1 cellular context compared by ENCODE assay signal in the genomic region with DNA sequence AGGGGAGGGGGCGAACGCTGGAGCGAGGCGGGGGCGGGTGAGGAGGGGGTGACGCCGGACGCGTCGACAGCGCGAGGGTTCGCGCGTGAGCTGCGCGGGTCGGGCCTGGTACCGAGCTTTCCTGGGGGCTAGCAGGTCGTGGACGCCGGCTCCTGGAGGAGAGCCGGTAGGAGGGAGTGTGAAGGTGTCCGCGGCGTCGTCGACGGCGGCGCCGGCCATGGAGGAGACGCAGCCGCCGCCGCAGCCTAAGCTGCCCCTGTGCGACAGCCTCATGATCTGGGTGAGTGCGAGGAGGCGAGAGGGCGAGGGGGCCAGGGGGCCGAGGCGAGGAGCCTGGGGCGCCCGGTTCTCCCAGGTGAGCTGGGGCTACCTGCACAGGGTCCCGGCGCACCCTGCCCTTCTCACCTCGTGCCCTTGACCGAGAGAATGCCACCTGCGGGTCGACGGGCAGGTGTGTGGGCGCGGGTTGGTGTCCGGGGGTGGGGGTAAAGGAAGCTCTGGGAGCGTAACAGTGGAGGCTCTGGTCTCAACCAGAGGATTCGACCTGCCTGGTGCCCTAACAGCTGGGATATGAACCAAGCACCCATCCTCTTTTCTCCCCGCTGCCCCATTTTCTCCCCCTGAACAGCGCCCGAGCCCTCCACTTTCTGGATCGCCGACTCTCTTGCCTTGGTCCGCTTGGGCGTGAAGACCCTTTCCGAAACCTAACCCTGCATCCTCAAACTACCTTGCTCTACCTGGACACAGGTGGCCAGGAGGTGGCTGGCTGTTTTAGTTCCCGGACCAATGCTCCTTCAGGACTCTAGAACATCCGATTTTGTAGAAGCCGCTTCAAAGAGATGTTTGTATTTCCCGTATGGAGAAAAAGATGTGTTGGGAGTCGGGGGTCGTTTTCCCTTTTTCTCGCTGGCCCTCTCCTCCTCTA.
TF ChIP-seq lines count a peak whose summit lies in the region.

Gene HOOK1 (plus strand): TSS at position 49 of the 925 bp plus-strand sequence. CDS start 169 bp downstream, at position 218.

TF ChIP-seq in HepG2, 621 proteins besides CTCF, POLR2A, EP300 and RAD21 (continues in another document):
- TF ChIP-seq ZNF407 (CRISPR knock-in tag; IDR thresholded peaks at IDR 0.05; ENCODE audit: not compliant biosample characterization) (peak; percentile 66), SP140L (CRISPR knock-in tag; IDR thresholded peaks at IDR 0.05; ENCODE audit: borderline replicate concordance) (no peak; the same call in 1 of the 2 replicates), ZNF329 (CRISPR knock-in tag; IDR thresholded peaks at IDR 0.05; ENCODE audit: low read depth) (0 out of 2 replicates have a peak, but pooled peaks have one; percentile 57), EZH2 (conservative IDR thresholded peaks at IDR 0.05; ENCODE audit: low read depth, low read length) (no peak), ZNF337 (CRISPR knock-in tag; IDR thresholded peaks at IDR 0.05; ENCODE audit: borderline replicate concordance, low read depth) (0 out of 2 replicates have a peak, but pooled peaks have one; percentile 66), MEIS2 (CRISPR knock-in tag; IDR thresholded peaks at IDR 0.05) (no peak), ZHX2 (IDR thresholded peaks at IDR 0.05; ENCODE audit: low read depth) (no peak), ZHX2 (CRISPR knock-in tag; IDR thresholded peaks at IDR 0.05; ENCODE audit: borderline replicate concordance) (no peak), DR1 (CRISPR knock-in tag; IDR thresholded peaks at IDR 0.05) (no peak), ZBTB21 (CRISPR knock-in tag; IDR thresholded peaks at IDR 0.05) (0 out of 2 replicates have a peak, but pooled peaks have one; percentile 33), HOXA7 (CRISPR knock-in tag; IDR thresholded peaks at IDR 0.05) (no peak), HOXD1 (CRISPR knock-in tag; IDR thresholded peaks at IDR 0.05) (no peak), HMGA1 (CRISPR knock-in tag; conservative IDR thresholded peaks at IDR 0.05) (no peak), ZNF354B (CRISPR knock-in tag; IDR thresholded peaks at IDR 0.05) (no peak), KLF13 (CRISPR knock-in tag; IDR thresholded peaks at IDR 0.05) (no peak), ZEB1 (IDR thresholded peaks at IDR 0.05; ENCODE audit: insufficient replicate concordance, low read depth) (peak; percentile 49), ZNF382 (CRISPR knock-in tag; IDR thresholded peaks at IDR 0.05; ENCODE audit: borderline replicate concordance) (no peak), SATB2 (CRISPR knock-in tag; IDR thresholded peaks at IDR 0.05) (no peak), POLR2G (IDR thresholded peaks at IDR 0.05; ENCODE audit: low read depth, low read length) (0 out of 2 replicates have a peak, but pooled peaks have one; percentile 14), ZNF33A (CRISPR knock-in tag; IDR thresholded peaks at IDR 0.05; ENCODE audit: borderline replicate concordance) (no peak), HNF1B (CRISPR knock-in tag; IDR thresholded peaks at IDR 0.05) (no peak), TAF15 (IDR thresholded peaks at IDR 0.05; ENCODE audit: low read depth, low read length, poor library complexity, severe bottlenecking) (no peak), ZNF616 (CRISPR knock-in tag; IDR thresholded peaks at IDR 0.05; ENCODE audit: low read depth) (peak; percentile 82; the same call in 1 of the 2 replicates), ZFP41 (CRISPR knock-in tag; IDR thresholded peaks at IDR 0.05; ENCODE audit: borderline replicate concordance) (no peak)
- TF ChIP-seq, protein P1, sequence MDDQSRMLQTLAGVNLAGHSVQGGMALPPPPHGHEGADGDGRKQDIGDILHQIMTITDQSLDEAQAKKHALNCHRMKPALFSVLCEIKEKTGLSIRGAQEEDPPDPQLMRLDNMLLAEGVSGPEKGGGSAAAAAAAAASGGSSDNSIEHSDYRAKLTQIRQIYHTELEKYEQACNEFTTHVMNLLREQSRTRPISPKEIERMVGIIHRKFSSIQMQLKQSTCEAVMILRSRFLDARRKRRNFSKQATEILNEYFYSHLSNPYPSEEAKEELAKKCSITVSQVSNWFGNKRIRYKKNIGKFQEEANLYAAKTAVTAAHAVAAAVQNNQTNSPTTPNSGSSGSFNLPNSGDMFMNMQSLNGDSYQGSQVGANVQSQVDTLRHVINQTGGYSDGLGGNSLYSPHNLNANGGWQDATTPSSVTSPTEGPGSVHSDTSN (CRISPR knock-in tag; IDR thresholded peaks at IDR 0.05; ENCODE audit: borderline replicate concordance) = no peak
- TF ChIP-seq, protein P2, sequence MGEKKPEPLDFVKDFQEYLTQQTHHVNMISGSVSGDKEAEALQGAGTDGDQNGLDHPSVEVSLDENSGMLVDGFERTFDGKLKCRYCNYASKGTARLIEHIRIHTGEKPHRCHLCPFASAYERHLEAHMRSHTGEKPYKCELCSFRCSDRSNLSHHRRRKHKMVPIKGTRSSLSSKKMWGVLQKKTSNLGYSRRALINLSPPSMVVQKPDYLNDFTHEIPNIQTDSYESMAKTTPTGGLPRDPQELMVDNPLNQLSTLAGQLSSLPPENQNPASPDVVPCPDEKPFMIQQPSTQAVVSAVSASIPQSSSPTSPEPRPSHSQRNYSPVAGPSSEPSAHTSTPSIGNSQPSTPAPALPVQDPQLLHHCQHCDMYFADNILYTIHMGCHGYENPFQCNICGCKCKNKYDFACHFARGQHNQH (CRISPR knock-in tag; IDR thresholded peaks at IDR 0.05) = peak; percentile 34; the same call in 1 of the 2 replicates
- TF ChIP-seq, protein P3, sequence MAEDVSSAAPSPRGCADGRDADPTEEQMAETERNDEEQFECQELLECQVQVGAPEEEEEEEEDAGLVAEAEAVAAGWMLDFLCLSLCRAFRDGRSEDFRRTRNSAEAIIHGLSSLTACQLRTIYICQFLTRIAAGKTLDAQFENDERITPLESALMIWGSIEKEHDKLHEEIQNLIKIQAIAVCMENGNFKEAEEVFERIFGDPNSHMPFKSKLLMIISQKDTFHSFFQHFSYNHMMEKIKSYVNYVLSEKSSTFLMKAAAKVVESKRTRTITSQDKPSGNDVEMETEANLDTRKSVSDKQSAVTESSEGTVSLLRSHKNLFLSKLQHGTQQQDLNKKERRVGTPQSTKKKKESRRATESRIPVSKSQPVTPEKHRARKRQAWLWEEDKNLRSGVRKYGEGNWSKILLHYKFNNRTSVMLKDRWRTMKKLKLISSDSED (CRISPR knock-in tag; IDR thresholded peaks at IDR 0.05) = no peak
- TF ChIP-seq, protein P4, sequence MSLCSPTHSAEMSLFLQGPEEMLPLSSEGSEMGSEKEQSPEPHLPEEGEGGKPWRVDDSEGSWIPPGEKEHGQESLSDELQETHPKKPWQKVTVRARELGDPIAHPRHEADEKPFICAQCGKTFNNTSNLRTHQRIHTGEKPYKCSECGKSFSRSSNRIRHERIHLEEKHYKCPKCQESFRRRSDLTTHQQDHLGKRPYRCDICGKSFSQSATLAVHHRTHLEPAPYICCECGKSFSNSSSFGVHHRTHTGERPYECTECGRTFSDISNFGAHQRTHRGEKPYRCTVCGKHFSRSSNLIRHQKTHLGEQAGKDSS (CRISPR knock-in tag; IDR thresholded peaks at IDR 0.05; ENCODE audit: borderline replicate concordance, low read depth) = no peak; the same call in 1 of the 2 replicates
